ENCODE assay signal across 23 cellular contexts in genomic region chr15:61095804-61096506, GRCh38.
"Had no signal": no experiment of that assay in that cellular context is flagged by ENCODE, and none has a peak within 500 bp of the region (broad histone marks: within the 10 kb centered on the region; RNA-seq: fewer than 3 reads in every experiment).

No MANE protein-coding gene starts in this region.

- H3K9ac ChIP-seq: parathyroid adenoma had no signal

- H3K79me2 ChIP-seq: parathyroid adenoma had no signal

- DNase-seq: colonic mucosa; effector CD8-positive, alpha-beta T cell; endodermal cell; gastrocnemius medialis; head of caudate nucleus; lower lobe of right lung; naive B cell; right cardiac atrium; stimulated activated CD4-positive, alpha-beta T cell treated with anti-CD3 and anti-CD28 coated beads, Interleukin-15, amount 100 ng/mL, for 24 hours; stimulated activated CD4-positive, alpha-beta T cell treated with anti-CD3 and anti-CD28 coated beads, Interleukin-2, amount 100 ng/mL, for 48 hours; stimulated activated naive B cell treated with anti-CD40 and anti-IgM and Interleukin-4, amounts not matched to agents 10 μg/mL and 1 μg/mL and 100 μg/mL, for 72 hours; stimulated activated naive CD8-positive, alpha-beta T cell treated with anti-CD3 and anti-CD28 coated beads, Interleukin-15, amount 100 ng/mL, for 72 hours; transverse colon; upper lobe of right lung; uterus had no signal

- H3K27ac ChIP-seq: colonic mucosa, epithelial cell of prostate, gastrocnemius medialis, lower lobe of right lung, parathyroid adenoma, prostate gland, skin epidermis, suprapubic skin, transverse colon, upper lobe of right lung, uterus had no signal

- H3K4me3 ChIP-seq: colonic mucosa, gastrocnemius medialis, lower lobe of right lung, prostate gland, skin epidermis, suprapubic skin, transverse colon, upper lobe of right lung, uterus had no signal

- H3K9me3 ChIP-seq: colonic mucosa, gastrocnemius medialis, lower lobe of right lung, prostate gland, suprapubic skin, transverse colon, upper lobe of right lung, uterus had no signal

- H3K27me3 ChIP-seq: colonic mucosa, gastrocnemius medialis, suprapubic skin, transverse colon, upper lobe of right lung, uterus had no signal

- FAIRE-seq: keratinocyte had no signal

- H3K36me3 ChIP-seq: colonic mucosa, gastrocnemius medialis, lower lobe of right lung, prostate gland, suprapubic skin, transverse colon, upper lobe of right lung, uterus had no signal

- H2AFZ ChIP-seq: parathyroid adenoma had no signal

- H3K4me1 ChIP-seq: colonic mucosa, lower lobe of right lung, parathyroid adenoma, prostate gland, transverse colon, upper lobe of right lung had no signal

- ATAC-seq: esophagus mucosa; gastrocnemius medialis; lower lobe of right lung; natural killer cell treated with Interleukin-12 subunit alpha and Interleukin-12 subunit beta and Interleukin-15 and Interleukin-18, amount 100 ng/mL, for 72 hours; stimulated activated naive B cell treated with anti-CD40 and anti-IgM and Interleukin-4, amounts not matched to agents 10 μg/mL and 1 μg/mL and 100 μg/mL, for 72 hours; stimulated activated naive CD8-positive, alpha-beta T cell treated with anti-CD3 and anti-CD28 coated beads, Interleukin-15, amount 100 ng/mL, for 72 hours; upper lobe of right lung had no signal
